Comparison of ENCODE assay signal across 22 cellular contexts in genomic region chr12:90173499-90174197, GRCh38.
"Had no signal": no experiment of that assay in that cellular context is flagged by ENCODE, and none has a peak within 500 bp of the region (broad histone marks: within the 10 kb centered on the region; RNA-seq: fewer than 3 reads in every experiment).

No MANE protein-coding gene starts in this region.

- H3K36me3 Mint-ChIP-seq: activated CD8-positive, alpha-beta memory T cell treated with anti-CD3 and anti-CD28 coated beads, Interleukin-2, amount 10 ng/mL, durations not matched to agents 7 days and 5 days; activated naive CD4-positive, alpha-beta T cell treated with anti-CD3 and anti-CD28 coated beads, Interleukin-2, amount 50 U/mL, for 72 hours; memory B cell; stimulated activated naive B cell treated with anti-CD40 and anti-IgM and Interleukin-4, amounts not matched to agents 10 μg/mL and 1 μg/mL and 100 μg/mL, for 72 hours had no signal

- H3K27me3 ChIP-seq: colonic mucosa, dorsolateral prefrontal cortex, esophagus muscularis mucosa, gastrocnemius medialis, heart left ventricle, transverse colon, uterus had no signal

- H3K9me3 Mint-ChIP-seq: activated CD4-positive, alpha-beta T cell treated with anti-CD3 and anti-CD28 coated beads, Interleukin-2, amount 10 ng/mL, durations not matched to agents 7 days and 5 days; activated CD8-positive, alpha-beta T cell treated with anti-CD3 and anti-CD28 coated beads for 36 hours; activated naive CD4-positive, alpha-beta T cell treated with anti-CD3 and anti-CD28 coated beads, Interleukin-2, amount 50 U/mL, for 72 hours; central memory CD8-positive, alpha-beta T cell; effector memory CD8-positive, alpha-beta T cell; nephron had no signal

- H3K4me3 ChIP-seq: colonic mucosa, dorsolateral prefrontal cortex, esophagus muscularis mucosa, gastrocnemius medialis, heart left ventricle, transverse colon, uterus had no signal

- H3K27me3 Mint-ChIP-seq: activated CD8-positive, alpha-beta T cell treated with anti-CD3 and anti-CD28 coated beads for 36 hours; memory B cell; stimulated activated naive B cell treated with anti-CD40 and anti-IgM and Interleukin-4, amounts not matched to agents 10 μg/mL and 1 μg/mL and 100 μg/mL, for 72 hours had no signal

- H3K4me1 Mint-ChIP-seq: activated CD4-positive, alpha-beta T cell treated with anti-CD3 and anti-CD28 coated beads, Interleukin-2, amount 10 ng/mL, durations not matched to agents 7 days and 5 days; central memory CD8-positive, alpha-beta T cell; memory B cell; nephron had no signal

- H3K36me3 ChIP-seq: colonic mucosa, esophagus muscularis mucosa, gastrocnemius medialis, heart left ventricle, transverse colon, uterus had no signal

- DNase-seq: activated CD4-positive, alpha-beta T cell treated with anti-CD3 and anti-CD28 coated beads, Interleukin-2, amount 10 ng/mL, durations not matched to agents 7 days and 5 days; activated CD4-positive, CD25-positive, alpha-beta regulatory T cell treated with anti-CD3 and anti-CD28 coated beads, Interleukin-2, amount 50 U/mL, for 72 hours; colonic mucosa; effector memory CD8-positive, alpha-beta T cell; gastrocnemius medialis; heart left ventricle; left colon; posterior cingulate gyrus; stimulated activated CD4-positive, alpha-beta T cell treated with anti-CD3 and anti-CD28 coated beads, Interleukin-2, amount 100 ng/mL, for 48 hours; stimulated activated CD8-positive, alpha-beta memory T cell treated with anti-CD3 and anti-CD28 coated beads, Interleukin-4, amount 100 ng/mL, for 48 hours; stimulated activated naive B cell treated with anti-CD40 and anti-IgM and Interleukin-4, amounts not matched to agents 10 μg/mL and 1 μg/mL and 100 μg/mL, for 72 hours; transverse colon; uterus had no signal

- H3K9me3 ChIP-seq: colonic mucosa, esophagus muscularis mucosa, gastrocnemius medialis, transverse colon, uterus had no signal

- H3K27ac Mint-ChIP-seq: activated CD4-positive, alpha-beta T cell treated with anti-CD3 and anti-CD28 coated beads, Interleukin-2, amount 10 ng/mL, durations not matched to agents 7 days and 5 days; activated CD8-positive, alpha-beta memory T cell treated with anti-CD3 and anti-CD28 coated beads, Interleukin-2, amount 10 ng/mL, durations not matched to agents 7 days and 5 days; activated CD8-positive, alpha-beta T cell treated with anti-CD3 and anti-CD28 coated beads for 36 hours; activated naive CD4-positive, alpha-beta T cell treated with anti-CD3 and anti-CD28 coated beads, Interleukin-2, amount 50 U/mL, for 72 hours; effector memory CD8-positive, alpha-beta T cell; memory B cell; nephron; stimulated activated naive B cell treated with anti-CD40 and anti-IgM and Interleukin-4, amounts not matched to agents 10 μg/mL and 1 μg/mL and 100 μg/mL, for 72 hours had no signal

- H3K4me3 Mint-ChIP-seq: activated CD4-positive, alpha-beta T cell treated with anti-CD3 and anti-CD28 coated beads, Interleukin-2, amount 10 ng/mL, durations not matched to agents 7 days and 5 days; activated CD8-positive, alpha-beta memory T cell treated with anti-CD3 and anti-CD28 coated beads, Interleukin-2, amount 10 ng/mL, durations not matched to agents 7 days and 5 days; activated CD8-positive, alpha-beta T cell treated with anti-CD3 and anti-CD28 coated beads for 36 hours; central memory CD8-positive, alpha-beta T cell; effector memory CD8-positive, alpha-beta T cell; memory B cell; nephron; stimulated activated naive B cell treated with anti-CD40 and anti-IgM and Interleukin-4, amounts not matched to agents 10 μg/mL and 1 μg/mL and 100 μg/mL, for 72 hours had no signal

- H3K27ac ChIP-seq: colonic mucosa, esophagus muscularis mucosa, gastrocnemius medialis, heart left ventricle, transverse colon, uterus, VCaP had no signal
